ENCODE assay signal across 8 cellular contexts in genomic region chr1:90579212-90579802, GRCh38.
A peak's percentile ranks its signal among the peaks of the same experiment; 100 is the strongest.
DNase-seq lines count a peak whose midpoint lies in the region; ATAC-seq, FAIRE-seq and TF ChIP-seq lines count a peak whose summit lies in the region.

No MANE protein-coding gene starts in this region.

- no peaks in the 10 kb centered on the region for H3K4me1 ChIP-seq in IMR-90 (ENCODE audit: control insufficient read depth, insufficient read depth, low read length)
- H3K4me1 ChIP-seq in H1 (replicated peaks in 1 of 4; ENCODE audit: control insufficient read depth in 3 of 4, insufficient read depth in 4 of 4, low read length in 3 of 4): no peaks in the 10 kb centered on the region
- no peaks in the 10 kb centered on the region for H3K4me1 ChIP-seq in naive thymus-derived CD4-positive, alpha-beta T cell (ENCODE audit: control insufficient read depth in 2 of 2, insufficient read depth in 2 of 2, low read length in 2 of 2)

- H3K4me3 Mint-ChIP-seq in Calu3 (ENCODE audit: low read depth, unreplicated experiment): no peak overlapping the region
- no peak overlapping the region for H3K4me3 Mint-ChIP-seq in naive thymus-derived CD4-positive, alpha-beta T cell
- H3K4me3 Mint-ChIP-seq in T-helper 2 cell treated with Interferon-gamma antibody and Interleukin-4, amounts not matched to agents 5 μg/mL and 100 μg/mL, for 36 hours: no peak overlapping the region

- H4K8ac ChIP-seq in IMR-90 (ENCODE audit: low read depth in 2 of 2, low read length in 2 of 2) (no peak overlapping the region), H1 (ENCODE audit: extremely low read depth, insufficient read depth, low read length) (no peak overlapping the region)

- no peak overlapping the region for H3K14ac ChIP-seq in IMR-90 (replicated peaks; ENCODE audit: low read depth, low read length)
- no peak overlapping the region for H3K14ac ChIP-seq in H1 (ENCODE audit: insufficient read length)

- H3K36me3 Mint-ChIP-seq in Calu3 (ENCODE audit: insufficient read depth, unreplicated experiment): no peaks in the 10 kb centered on the region
- H3K36me3 Mint-ChIP-seq in naive thymus-derived CD4-positive, alpha-beta T cell: no peaks in the 10 kb centered on the region
- H3K36me3 Mint-ChIP-seq in T-helper 2 cell treated with Interferon-gamma antibody and Interleukin-4, amounts not matched to agents 5 μg/mL and 100 μg/mL, for 36 hours (ENCODE audit: low read depth): no peaks in the 10 kb centered on the region

- H4K5ac ChIP-seq in IMR-90 (ENCODE audit: low read depth, low read length) (no peak overlapping the region), H1 (ENCODE audit: insufficient read length, low read depth, low read length) (no peak overlapping the region)

- in situ Hi-C loops in IMR-90 (cut with MboI; ENCODE audit: low sequenced_read_pairs): loop anchor here (25.0 kb wide), 1 partner anchor 383 kb away; no protein-coding TSS in a partner anchor

- H2BK15ac ChIP-seq in IMR-90 (ENCODE audit: low read depth, low read length) (no peak overlapping the region), H1 (ENCODE audit: low read length) (no peak overlapping the region)

- H2BK5ac ChIP-seq in IMR-90 (ENCODE audit: low read depth, low read length, poor library complexity, severe bottlenecking): no peak overlapping the region
- H2BK5ac ChIP-seq in H1 (ENCODE audit: low read depth, low read length): no peak overlapping the region

- peak; percentile 77 for FAIRE-seq in H1 (lab: Jason Lieb, UNC)

- no peak overlapping the region for H3K18ac ChIP-seq in IMR-90 (ENCODE audit: low read depth, low read length)
- no peak overlapping the region for H3K18ac ChIP-seq in H1 (ENCODE audit: extremely low read depth, low read length)

- H2AK5ac ChIP-seq in IMR-90 (ENCODE audit: low read depth, low read length): no peak overlapping the region
- no peak overlapping the region; the same call in 1 of the 2 replicates for H2AK5ac ChIP-seq in H1 (ENCODE audit: low read depth, low read length)

- no peak for DNase-seq in Calu3
- peak; percentile 40 for DNase-seq in IMR-90
- peak; percentile 11 for DNase-seq in OCI-M2 (lab: John Stamatoyannopoulos, UW; ENCODE audit: unreplicated experiment)
- DNase-seq in H1 (ENCODE audit: low read depth in 1 of 2, low spot score in 2 of 2): no peak
- peak in 6 of 9 donors; percentile 12 to 49 (median 34) for DNase-seq in naive thymus-derived CD4-positive, alpha-beta T cell
- no peak for DNase-seq in T-helper 2 cell treated with Interferon-gamma antibody and Interleukin-4, amounts not matched to agents 5 μg/mL and 100 μg/mL, for 36 hours (ENCODE audit: low spot score)
- no peak for DNase-seq in stimulated activated CD4-positive, alpha-beta T cell treated with anti-CD3 and anti-CD28 coated beads, Interleukin-4, amount 100 ng/mL, for 1 hour

- H2AFZ ChIP-seq in IMR-90 (replicated peaks; ENCODE audit: low read length, poor library complexity): no peak overlapping the region
- no peak overlapping the region for H2AFZ ChIP-seq in H1 (ENCODE audit: low read length)

- H2BK120ac ChIP-seq in IMR-90 (ENCODE audit: low read depth, low read length) (no peak overlapping the region), H1 (replicated peaks; ENCODE audit: low read depth, low read length) (no peak overlapping the region)

- TF ChIP-seq EP300 in H1 (IDR thresholded peaks at IDR 0.05; ENCODE audit: borderline replicate concordance in 1 of 2, low read depth in 2 of 2, low read length in 2 of 2): no peak

- H2BK12ac ChIP-seq in H1 (ENCODE audit: low read depth, low read length): no peak overlapping the region

- no peaks in the 10 kb centered on the region for H3K9me3 ChIP-seq in IMR-90 (ENCODE audit: control insufficient read depth, insufficient read depth, low read length)
- H3K9me3 ChIP-seq in H1 (ENCODE audit: insufficient read depth in 2 of 2, low read depth in 1 of 2, low read length in 1 of 2): peaks cover 0 to 2% of the 10 kb centered on the region in 2 experiments; a peak in 1 of 4 replicates
- H3K9me3 ChIP-seq in naive thymus-derived CD4-positive, alpha-beta T cell (ENCODE audit: control insufficient read depth in 2 of 3, low read length in 3 of 3): no peaks in the 10 kb centered on the region

- no peak for TF ChIP-seq POLR2A in IMR-90 (IDR thresholded peaks at IDR 0.05; ENCODE audit: low read depth, low read length)
- no peak for TF ChIP-seq POLR2A in H1 (IDR thresholded peaks at IDR 0.05; ENCODE audit: control extremely low read depth in 1 of 2, low read depth in 2 of 2, low read length in 2 of 2)

- BruUV-seq in Calu3 (replicated peaks; lab: Mats Ljungman, UMichigan) (no TSS peak), IMR-90 (replicated peaks; lab: Mats Ljungman, UMichigan) (no TSS peak)

- H2BK20ac ChIP-seq in IMR-90 (ENCODE audit: low read depth, low read length): no peak overlapping the region
- no peak overlapping the region for H2BK20ac ChIP-seq in H1 (ENCODE audit: low read length)

- H3K9ac ChIP-seq in IMR-90 (ENCODE audit: low read depth, low read length) (no peak overlapping the region), H1 (replicated peaks in 1 of 4; ENCODE audit: extremely low read depth in 1 of 4, low read depth in 3 of 4, low read length in 3 of 4) (no peak overlapping the region)

- POLR2A ChIA-PET in IMR-90 (lab: Charles Lee; ENCODE audit: unreplicated experiment) (no interaction called here), H1 (lab: Charles Lee; ENCODE audit: partially characterized antibody) (no interaction called here)
- POLR2A ChIA-PET in naive thymus-derived CD4-positive, alpha-beta T cell (lab: Charles Lee): no interaction called here

- peak; percentile 90 for ATAC-seq in GM19351 (IDR thresholded peaks at IDR 0.05; ENCODE audit: unreplicated experiment)
- ATAC-seq in IMR-90 (ENCODE audit: low read depth): peak; percentile 54; the same call in 1 of the 2 replicates
- ATAC-seq in naive thymus-derived CD4-positive, alpha-beta T cell: no peak

- H3K56ac ChIP-seq in IMR-90 (ENCODE audit: extremely low read depth, insufficient read depth, low read length) (no peak overlapping the region), H1 (replicated peaks; ENCODE audit: insufficient read length, low read depth, low read length) (no peak overlapping the region)

- no peak overlapping the region for H2AK9ac ChIP-seq in IMR-90 (replicated peaks; ENCODE audit: low read depth, low read length, poor library complexity)

- H3K4me1 Mint-ChIP-seq in Calu3 (ENCODE audit: low read depth, unreplicated experiment): no peaks in the 10 kb centered on the region
- no peaks in the 10 kb centered on the region for H3K4me1 Mint-ChIP-seq in naive thymus-derived CD4-positive, alpha-beta T cell
- H3K4me1 Mint-ChIP-seq in T-helper 2 cell treated with Interferon-gamma antibody and Interleukin-4, amounts not matched to agents 5 μg/mL and 100 μg/mL, for 36 hours (ENCODE audit: low read depth): no peaks in the 10 kb centered on the region

- TF ChIP-seq RAD21 in IMR-90 (IDR thresholded peaks at IDR 0.05; ENCODE audit: low read length) (peak; percentile 50), H1 (IDR thresholded peaks at IDR 0.05 in 1 of 2, conservative IDR thresholded peaks at IDR 0.05 in 1 of 2; ENCODE audit: low read depth in 2 of 2, low read length in 2 of 2) (peak; percentile 47 to 53)

- H3K23me2 ChIP-seq in H1 (ENCODE audit: low read depth, low read length): no peaks in the 10 kb centered on the region

- H3K79me1 ChIP-seq in IMR-90 (ENCODE audit: low read depth in 1 of 2, low read length in 2 of 2) (no peaks in the 10 kb centered on the region), H1 (ENCODE audit: low read depth, low read length) (no peaks in the 10 kb centered on the region)

- H3K27me3 ChIP-seq in IMR-90 (ENCODE audit: control insufficient read depth, insufficient read depth, low read length) (no peaks in the 10 kb centered on the region), H1 (replicated peaks in 1 of 4; ENCODE audit: control insufficient read depth in 3 of 4, extremely low read depth in 1 of 4, insufficient read depth in 3 of 4, low read length in 3 of 4) (no peaks in the 10 kb centered on the region)
- no peaks in the 10 kb centered on the region for H3K27me3 ChIP-seq in naive thymus-derived CD4-positive, alpha-beta T cell (ENCODE audit: control insufficient read depth in 2 of 2, insufficient read depth in 2 of 2, low read length in 2 of 2)

- CTCF ChIA-PET in Calu3 (lab: Charles Lee) (interaction anchor here (0.7 to 1.3 kb wide), 9 partner anchors 19 to 699 kb away, joined by 3 to 8 read pairs (median 3); no protein-coding TSS in a partner anchor), IMR-90 (lab: Yijun Ruan, JAX) (interaction anchor here (0.6 to 1.7 kb wide), 5 partner anchors 10 to 674 kb away, joined by 3 to 6 read pairs (median 4); no protein-coding TSS in a partner anchor), H1 (lab: Charles Lee; ENCODE audit: partially characterized antibody) (interaction anchor here (0.5 to 5.4 kb wide), 28 partner anchors 11 to 535 kb away, joined by 3 to 49 read pairs (median 3); no protein-coding TSS in a partner anchor)
- CTCF ChIA-PET in naive thymus-derived CD4-positive, alpha-beta T cell (lab: Charles Lee): interaction anchor here (1.0 to 2.9 kb wide), 7 partner anchors 12 to 586 kb away, joined by 3 to 13 read pairs (median 4); no protein-coding TSS in a partner anchor

- no peak overlapping the region for H3K23ac ChIP-seq in IMR-90 (ENCODE audit: low read depth, low read length)
- H3K23ac ChIP-seq in H1 (ENCODE audit: insufficient read length): no peak overlapping the region

- no peaks in the 10 kb centered on the region for H3K79me2 ChIP-seq in H1 (ENCODE audit: control insufficient read depth in 1 of 2, insufficient read depth in 2 of 2, low read length in 2 of 2)

- intact Hi-C loops in Calu3 (cut with micrococcal nuclease; ENCODE audit: unreplicated experiment) (loop anchor here (2.0 to 10.0 kb wide), 3 partner anchors 385 to 699 kb away; no protein-coding TSS in a partner anchor), IMR-90 (cut with micrococcal nuclease) (loop anchor here (2.0 kb wide), 1 partner anchor 385 kb away; no protein-coding TSS in a partner anchor)
- intact Hi-C loops in naive thymus-derived CD4-positive, alpha-beta T cell (cut with micrococcal nuclease): loop anchor here (1.0 to 2.0 kb wide), 4 partner anchors 385 to 699 kb away; no protein-coding TSS in a partner anchor

- no peaks in the 10 kb centered on the region; the same call in 1 of the 2 replicates for H3K9me1 ChIP-seq in IMR-90 (ENCODE audit: insufficient read depth, low read length)

- H3K9me3 Mint-ChIP-seq in Calu3 (ENCODE audit: low read depth, unreplicated experiment): peaks cover 3% of the 10 kb centered on the region
- H3K9me3 Mint-ChIP-seq in naive thymus-derived CD4-positive, alpha-beta T cell: peaks cover 0 to 3% (median 0%) of the 10 kb centered on the region in 11 donors
- H3K9me3 Mint-ChIP-seq in T-helper 2 cell treated with Interferon-gamma antibody and Interleukin-4, amounts not matched to agents 5 μg/mL and 100 μg/mL, for 36 hours: no peaks in the 10 kb centered on the region

- H3K4ac ChIP-seq in IMR-90 (ENCODE audit: low read depth, low read length) (no peak overlapping the region), H1 (replicated peaks; ENCODE audit: insufficient read length, low read depth, low read length) (no peak overlapping the region)

- H3K4me3 ChIP-seq in IMR-90 (ENCODE audit: insufficient read depth, low read depth, low read length) (no peak overlapping the region), H1 (ENCODE audit: extremely low read depth in 1 of 4, insufficient read depth in 2 of 4, low read depth in 3 of 4, low read length in 4 of 4) (no peak overlapping the region)
- no peak overlapping the region for H3K4me3 ChIP-seq in naive thymus-derived CD4-positive, alpha-beta T cell (ENCODE audit: low read length)

- H3K27ac ChIP-seq in IMR-90 (ENCODE audit: insufficient read depth, low read length): no peak overlapping the region
- H3K27ac ChIP-seq in H1 (ENCODE audit: low read depth, low read length): no peak overlapping the region
- H3K27ac ChIP-seq in naive thymus-derived CD4-positive, alpha-beta T cell (ENCODE audit: low read depth, low read length): no peak overlapping the region

- peak; percentile 35 for TF ChIP-seq CTCF in Calu3 (IDR thresholded peaks at IDR 0.05; ENCODE audit: unreplicated experiment)
- peak; percentile 56 for TF ChIP-seq CTCF in IMR-90 (conservative IDR thresholded peaks at IDR 0.05; ENCODE audit: low read depth, low read length)
- peak in 2 of 3 experiments; percentile 42 to 60; a peak in 2 of 4 replicates for TF ChIP-seq CTCF in H1 (IDR thresholded peaks at IDR 0.05; ENCODE audit: control extremely low read depth in 1 of 3, insufficient read depth in 1 of 3, low read depth in 1 of 3, low read length in 3 of 3)

- no peaks in the 10 kb centered on the region for H4K20me1 ChIP-seq in IMR-90 (ENCODE audit: insufficient read depth, low read length)
- H4K20me1 ChIP-seq in H1 (replicated peaks in 1 of 2; ENCODE audit: control insufficient read depth in 1 of 2, insufficient read depth in 2 of 2, low read length in 2 of 2): no peaks in the 10 kb centered on the region

- no CpG with 5 or more reads among the region's 3 CpGs for WGBS in IMR-90 (ENCODE audit: extremely low coverage in 2 of 2, insufficient read length in 1 of 2), 2 experiments
- WGBS in H1 (ENCODE audit: extremely low coverage in 1 of 2, insufficient coverage in 1 of 2, insufficient read length in 1 of 2, insufficient replicate concordance in 2 of 2, low coverage in 1 of 2, low lambda C conversion rate in 2 of 2, missing lambda C conversion rate in 1 of 2), 2 experiments: 43% methylated on average over 3 of the region's 3 CpGs; no CpG with 5 or more reads in 1 of the 2 experiments

- H4K91ac ChIP-seq in IMR-90 (ENCODE audit: insufficient read depth, low read depth, low read length) (no peak overlapping the region), H1 (replicated peaks; ENCODE audit: insufficient read length, low read length) (no peak overlapping the region)

- H3K36me3 ChIP-seq in IMR-90 (ENCODE audit: control insufficient read depth, insufficient read depth, low read length): no peaks in the 10 kb centered on the region
- H3K36me3 ChIP-seq in H1 (ENCODE audit: control insufficient read depth in 2 of 4, insufficient read depth in 4 of 4, low read length in 3 of 4): no peaks in the 10 kb centered on the region; a peak in 1 of 8 replicates
- H3K36me3 ChIP-seq in naive thymus-derived CD4-positive, alpha-beta T cell (ENCODE audit: control insufficient read depth in 2 of 3, insufficient read depth in 3 of 3, low read length in 3 of 3): no peaks in the 10 kb centered on the region

- dilution Hi-C loops in IMR-90 (cut with HindIII; ENCODE audit: low sequenced_read_pairs, unreplicated experiment): no loop called here

- no peak overlapping the region for H3K27ac Mint-ChIP-seq in Calu3 (ENCODE audit: unreplicated experiment)
- H3K27ac Mint-ChIP-seq in naive thymus-derived CD4-positive, alpha-beta T cell: no peak overlapping the region
- no peak overlapping the region for H3K27ac Mint-ChIP-seq in T-helper 2 cell treated with Interferon-gamma antibody and Interleukin-4, amounts not matched to agents 5 μg/mL and 100 μg/mL, for 36 hours

- H3K27me3 Mint-ChIP-seq in Calu3 (ENCODE audit: unreplicated experiment): peaks cover 30% of the 10 kb centered on the region
- peaks cover 0 to 7% (median 4%) of the 10 kb centered on the region in 5 donors for H3K27me3 Mint-ChIP-seq in naive thymus-derived CD4-positive, alpha-beta T cell
- H3K27me3 Mint-ChIP-seq in T-helper 2 cell treated with Interferon-gamma antibody and Interleukin-4, amounts not matched to agents 5 μg/mL and 100 μg/mL, for 36 hours (ENCODE audit: low read depth): no peaks in the 10 kb centered on the region

- H3K4me2 ChIP-seq in IMR-90 (ENCODE audit: low read depth, low read length) (no peak overlapping the region), H1 (ENCODE audit: insufficient read depth in 1 of 2, low read depth in 2 of 2, low read length in 2 of 2) (no peak overlapping the region)

Comparison
In these comparisons a context has a peak if more than half of its experiments do, and no peak if none do; other contexts are left out.
1. DNase-seq: peak in IMR-90 (single experiment), OCI-M2 (single experiment) and naive thymus-derived CD4-positive, alpha-beta T cell (6 of 9); none in Calu3 (single experiment), H1 (0 of 2), T-helper 2 cell treated with Interferon-gamma antibody and Interleukin-4, amounts not matched to agents 5 μg/mL and 100 μg/mL, for 36 hours (single experiment) and stimulated activated CD4-positive, alpha-beta T cell treated with anti-CD3 and anti-CD28 coated beads, Interleukin-4, amount 100 ng/mL, for 1 hour (single experiment).
2. Peak in every context shown above with its lines, with median percentiles within 50 percentile points of each other: CTCF ChIP-seq.